8 cellular contexts compared by ENCODE assay signal in the genomic region with DNA sequence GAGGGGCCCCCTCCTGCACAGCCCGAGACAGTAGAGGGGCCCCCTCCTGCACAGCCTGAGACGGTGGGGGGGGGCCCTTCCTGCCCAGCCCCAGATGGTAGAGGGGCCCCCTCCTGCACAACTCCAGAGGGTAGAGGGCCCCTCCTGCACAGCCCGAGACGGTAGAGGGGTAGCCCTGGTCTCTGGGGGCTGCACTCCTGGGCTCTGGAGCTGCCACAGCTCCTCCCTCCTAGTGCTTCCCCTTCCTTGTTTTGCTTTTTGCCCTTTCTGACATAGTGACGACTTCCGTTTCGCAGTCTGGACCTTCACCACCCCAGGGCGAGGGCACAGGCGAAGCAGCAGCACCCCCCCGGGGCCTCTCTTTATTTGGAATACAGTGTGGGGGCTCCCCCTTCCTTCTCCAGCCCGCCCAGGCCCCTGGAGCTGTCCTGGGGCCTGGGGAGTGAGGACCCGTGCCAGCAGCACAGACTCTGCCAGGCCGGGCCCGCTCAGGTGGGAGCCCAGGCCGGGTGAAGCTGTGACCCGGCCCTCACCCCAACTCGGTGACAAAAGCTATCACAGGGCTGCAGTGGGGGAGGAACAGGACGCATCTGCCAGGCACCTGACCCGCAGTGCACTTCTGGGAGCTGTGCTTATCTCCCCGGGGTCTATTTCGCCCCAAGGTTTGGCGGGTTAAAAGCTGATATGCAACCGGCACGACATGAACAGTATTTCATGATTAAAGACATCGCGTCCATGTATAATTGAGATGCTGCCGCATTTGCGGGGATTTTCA. TPM values are rescaled to one million over a fixed set of nuclear protein-coding genes. Genes with fewer than 3 reads are reported as not detected.
DNase-seq lines count a peak whose midpoint lies in the region; ATAC-seq and TF ChIP-seq lines count a peak whose summit lies in the region.

No MANE protein-coding gene starts in this region.

- DNase-seq in GM10248 (ENCODE audit: extremely low spot score) (peak; percentile 72), NCI-H69 (lab: John Stamatoyannopoulos, UW) (peak; percentile 55), endothelial cell (ENCODE audit: low spot score) (peak; percentile 46), mesothelial cell of epicardium (ENCODE audit: low spot score in 2 of 2, unreplicated experiment in 2 of 2) (peak in 1 of 2 experiments; percentile 35), GOT3 (lab: John Stamatoyannopoulos, UW) (no peak)
- peak; percentile 84 for DNase-seq in activated CD8-positive, alpha-beta memory T cell treated with anti-CD3 and anti-CD28 coated beads, Interleukin-2, amount 10 ng/mL, durations not matched to agents 7 days and 5 days
- DNase-seq in stimulated activated CD8-positive, alpha-beta memory T cell treated with anti-CD3 and anti-CD28 coated beads, Interleukin-4, amount 100 ng/mL, for 24 hours (ENCODE audit: low read depth) = peak; percentile 55

- ATAC-seq in HG02588 (IDR thresholded peaks at IDR 0.05; ENCODE audit: unreplicated experiment) = peak; percentile 30
- peak; percentile 56 for ATAC-seq in activated CD8-positive, alpha-beta memory T cell treated with anti-CD3 and anti-CD28 coated beads, Interleukin-2, amount 10 ng/mL, durations not matched to agents 7 days and 5 days

- H3K4me3 Mint-ChIP-seq in activated CD8-positive, alpha-beta memory T cell treated with anti-CD3 and anti-CD28 coated beads, Interleukin-2, amount 10 ng/mL, durations not matched to agents 7 days and 5 days = peak overlapping the region; percentile 82
- H3K4me3 Mint-ChIP-seq in endothelial cell (ENCODE audit: unreplicated experiment) (peak overlapping the region; percentile 88), mesothelial cell of epicardium (peak overlapping the region; percentile 81)

- CTCF ChIA-PET in GM10248 (lab: Yijun Ruan, JAX) = interaction anchor here (0.9 to 5.3 kb wide), 8 partner anchors 11 to 54 kb away, joined by 3 to 40 read pairs (median 4); a partner anchor contains a TSS
- CTCF ChIA-PET in activated CD8-positive, alpha-beta memory T cell treated with anti-CD3 and anti-CD28 coated beads, Interleukin-2, amount 10 ng/mL, durations not matched to agents 7 days and 5 days (lab: Charles Lee) = interaction anchor here (0.7 to 6.3 kb wide), 15 partner anchors 9 to 390 kb away, joined by 3 to 68 read pairs (median 4); a partner anchor contains a TSS

- H3K36me3 Mint-ChIP-seq in activated CD8-positive, alpha-beta memory T cell treated with anti-CD3 and anti-CD28 coated beads, Interleukin-2, amount 10 ng/mL, durations not matched to agents 7 days and 5 days = no peaks in the 10 kb centered on the region
- no peaks in the 10 kb centered on the region for H3K36me3 Mint-ChIP-seq in endothelial cell (ENCODE audit: low read depth, unreplicated experiment)
- no peaks in the 10 kb centered on the region for H3K36me3 Mint-ChIP-seq in mesothelial cell of epicardium

- no peak for TF ChIP-seq CTCF in GM10248 (IDR thresholded peaks at IDR 0.05; ENCODE audit: control extremely low read depth, extremely low read depth, low read depth, missing control alignments)
- TF ChIP-seq CTCF in endothelial cell (IDR thresholded peaks at IDR 0.05; ENCODE audit: unreplicated experiment) = no peak
- no peak for TF ChIP-seq CTCF in mesothelial cell of epicardium (IDR thresholded peaks at IDR 0.05; ENCODE audit: unreplicated experiment)

- no peaks in the 10 kb centered on the region for H3K9me3 Mint-ChIP-seq in activated CD8-positive, alpha-beta memory T cell treated with anti-CD3 and anti-CD28 coated beads, Interleukin-2, amount 10 ng/mL, durations not matched to agents 7 days and 5 days (ENCODE audit: low read depth)
- H3K9me3 Mint-ChIP-seq in endothelial cell (ENCODE audit: unreplicated experiment) (no peaks in the 10 kb centered on the region), mesothelial cell of epicardium (no peaks in the 10 kb centered on the region)

- POLR2A ChIA-PET in GM10248 (lab: Yijun Ruan, JAX) = interaction anchor here (0.9 to 2.7 kb wide), 4 partner anchors 25 to 381 kb away, joined by 3 to 12 read pairs (median 8); a partner anchor contains a TSS

- H3K27me3 Mint-ChIP-seq in activated CD8-positive, alpha-beta memory T cell treated with anti-CD3 and anti-CD28 coated beads, Interleukin-2, amount 10 ng/mL, durations not matched to agents 7 days and 5 days = no peaks in the 10 kb centered on the region
- peaks cover 12% of the 10 kb centered on the region for H3K27me3 Mint-ChIP-seq in endothelial cell (ENCODE audit: unreplicated experiment)
- H3K27me3 Mint-ChIP-seq in mesothelial cell of epicardium (ENCODE audit: low read depth) = no peaks in the 10 kb centered on the region

- peak overlapping the region; percentile 93 for H3K27ac Mint-ChIP-seq in activated CD8-positive, alpha-beta memory T cell treated with anti-CD3 and anti-CD28 coated beads, Interleukin-2, amount 10 ng/mL, durations not matched to agents 7 days and 5 days
- H3K27ac Mint-ChIP-seq in endothelial cell (ENCODE audit: unreplicated experiment) (peak overlapping the region; percentile 48), mesothelial cell of epicardium (peak overlapping the region; percentile 94)

- H3K4me1 Mint-ChIP-seq in activated CD8-positive, alpha-beta memory T cell treated with anti-CD3 and anti-CD28 coated beads, Interleukin-2, amount 10 ng/mL, durations not matched to agents 7 days and 5 days = peaks cover 40% of the 10 kb centered on the region
- peaks cover 19% of the 10 kb centered on the region for H3K4me1 Mint-ChIP-seq in endothelial cell (ENCODE audit: unreplicated experiment)
- H3K4me1 Mint-ChIP-seq in mesothelial cell of epicardium = peaks cover 30% of the 10 kb centered on the region

RNA-seq across cellular contexts. Expression of a gene that starts 1.1 kb away (rescaled TPM):
- 10 to 100 TPM; 22.4 to 26.2 TPM for total RNA-seq in activated CD8-positive, alpha-beta memory T cell treated with anti-CD3 and anti-CD28 coated beads, Interleukin-2, amount 10 ng/mL, durations not matched to agents 7 days and 5 days
- total RNA-seq in endothelial cell (ENCODE audit: unreplicated experiment) = 35.6 TPM
- 33.4 to 37.1 TPM (median 34.7 TPM) in 3 replicates for total RNA-seq in mesothelial cell of epicardium

RNA-seq across cellular contexts. Expression of a gene that starts 29.3 kb away (rescaled TPM):
- 100 to 1,000 TPM; 106 to 111 TPM for total RNA-seq in activated CD8-positive, alpha-beta memory T cell treated with anti-CD3 and anti-CD28 coated beads, Interleukin-2, amount 10 ng/mL, durations not matched to agents 7 days and 5 days
- total RNA-seq in endothelial cell (ENCODE audit: unreplicated experiment) (0.26 TPM), mesothelial cell of epicardium (1.1 to 1.3 TPM (median 1.2 TPM) in 3 replicates)

RNA-seq across cellular contexts. Expression of a gene that starts 47.3 kb away (rescaled TPM):
- total RNA-seq in activated CD8-positive, alpha-beta memory T cell treated with anti-CD3 and anti-CD28 coated beads, Interleukin-2, amount 10 ng/mL, durations not matched to agents 7 days and 5 days = under 1 TPM in 1 of 2 experiments, not detected in 1; 0.58 TPM
- total RNA-seq in endothelial cell (ENCODE audit: unreplicated experiment) (not detected), mesothelial cell of epicardium (2.2 to 4.5 TPM (median 3.4 TPM) in 3 replicates)

RNA-seq across cellular contexts. Expression of a gene that starts 55.4 kb away (rescaled TPM):
- not detected for total RNA-seq in activated CD8-positive, alpha-beta memory T cell treated with anti-CD3 and anti-CD28 coated beads, Interleukin-2, amount 10 ng/mL, durations not matched to agents 7 days and 5 days
- not detected for total RNA-seq in endothelial cell (ENCODE audit: unreplicated experiment)
- total RNA-seq in mesothelial cell of epicardium = not detected in 3 replicates

RNA-seq across cellular contexts. Expression of a gene that starts 59.1 kb away (rescaled TPM):
- 10 to 100 TPM; 72.2 to 91.2 TPM for total RNA-seq in activated CD8-positive, alpha-beta memory T cell treated with anti-CD3 and anti-CD28 coated beads, Interleukin-2, amount 10 ng/mL, durations not matched to agents 7 days and 5 days
- total RNA-seq in endothelial cell (ENCODE audit: unreplicated experiment) (32.3 TPM), mesothelial cell of epicardium (43.1 to 50.8 TPM (median 45.4 TPM) in 3 replicates)

Comparison
In these comparisons a context has a peak if more than half of its experiments do, and no peak if none do; other contexts are left out.
1. RNA of a gene that starts 29.3 kb away (total RNA-seq): 106 to 111 TPM in activated CD8-positive, alpha-beta memory T cell treated with anti-CD3 and anti-CD28 coated beads, Interleukin-2, amount 10 ng/mL, durations not matched to agents 7 days and 5 days; 1.1 to 1.3 TPM in mesothelial cell of epicardium and 0.26 TPM in endothelial cell (single experiment); every median in the first group is over 10 times any median in the second.
2. Peak in every context shown above with its lines, with median percentiles within 50 percentile points of each other: H3K27ac Mint-ChIP-seq and H3K4me3 Mint-ChIP-seq.